In genomic region chr3:128550113-128550440, GRCh38 we compare ENCODE assay signal across 23 cellular contexts. TPM values are rescaled to one million over a fixed set of nuclear protein-coding genes. Genes with fewer than 3 reads are reported as not detected.
DNase-seq lines count a peak whose midpoint lies in the region; ATAC-seq and TF ChIP-seq lines count a peak whose summit lies in the region.
"Had no signal": no experiment of that assay in that cellular context is flagged by ENCODE, and none has a peak within 500 bp of the region (broad histone marks: within the 10 kb centered on the region; RNA-seq: fewer than 3 reads in every experiment).

No MANE protein-coding gene starts in this region.

- H3K9me2 ChIP-seq in GM23338 (ENCODE audit: insufficient read depth): no peaks in the 10 kb centered on the region

- H3K23ac ChIP-seq in IMR-90 (ENCODE audit: low read depth, low read length): no peak overlapping the region

- DNase-seq in GM23338 (ENCODE audit: low spot score) (no peak), IMR-90 (no peak), endothelial cell (ENCODE audit: low spot score) (no peak), osteoblast (ENCODE audit: insufficient read length, low spot score, missing footprints) (no peak), NCI-H1092 (lab: John Stamatoyannopoulos, UW) (no peak), GM19240 (ENCODE audit: insufficient read length, low spot score) (no peak), MV-4-11 (lab: John Stamatoyannopoulos, UW) (no peak)
- DNase-seq: activated CD4-positive, alpha-beta memory T cell treated with anti-CD3 and anti-CD28 coated beads, Interleukin-2, amount 10 ng/mL, durations not matched to agents 7 days and 5 days; activated CD4-positive, alpha-beta T cell treated with anti-CD3 and anti-CD28 coated beads for 1 hour; activated effector memory CD4-positive, alpha-beta T cell treated with Interleukin-2 at 50 U/mL for 16 hours; activated naive CD8-positive, alpha-beta T cell treated with anti-CD3 and anti-CD28 coated beads for 36 hours; Karpas-422; left ventricle myocardium superior; mucosa of descending colon; NCI-H2171; NCI-H526; nephron progenitor cell; sigmoid colon; stimulated activated naive CD4-positive, alpha-beta T cell; T-helper 2 cell had no signal

- no peak overlapping the region for H3K27ac Mint-ChIP-seq in GM23338
- peak overlapping the region; percentile 95 for H3K27ac Mint-ChIP-seq in endothelial cell (ENCODE audit: unreplicated experiment)
- H3K27ac Mint-ChIP-seq: activated CD4-positive, alpha-beta memory T cell treated with anti-CD3 and anti-CD28 coated beads, Interleukin-2, amount 10 ng/mL, durations not matched to agents 7 days and 5 days; activated naive CD8-positive, alpha-beta T cell treated with anti-CD3 and anti-CD28 coated beads for 36 hours; CD14-positive monocyte; nephron progenitor cell had no signal

- H2AK9ac ChIP-seq in IMR-90 (replicated peaks; ENCODE audit: low read depth, low read length, poor library complexity): peak overlapping the region; percentile 3

- H3K36me3 Mint-ChIP-seq in GM23338 (ENCODE audit: low read depth): no peaks in the 10 kb centered on the region; the same call in 2 of the 3 replicates
- H3K36me3 Mint-ChIP-seq in endothelial cell (ENCODE audit: low read depth, unreplicated experiment): peaks cover 7% of the 10 kb centered on the region
- H3K36me3 Mint-ChIP-seq: activated naive CD8-positive, alpha-beta T cell treated with anti-CD3 and anti-CD28 coated beads for 36 hours; CD14-positive monocyte had no signal

- no peak for TF ChIP-seq POLR2A in IMR-90 (IDR thresholded peaks at IDR 0.05; ENCODE audit: low read depth, low read length)

- no peak overlapping the region for H3K4me2 ChIP-seq in GM23338
- no peak overlapping the region for H3K4me2 ChIP-seq in IMR-90 (ENCODE audit: low read depth, low read length)
- H3K4me2 ChIP-seq in parathyroid adenoma (ENCODE audit: low read length): no peak overlapping the region
- no peak overlapping the region for H3K4me2 ChIP-seq in osteoblast (ENCODE audit: insufficient read depth, low read length)

- no peak overlapping the region for H3K9ac ChIP-seq in IMR-90 (ENCODE audit: low read depth, low read length)
- H3K9ac ChIP-seq in parathyroid adenoma: no peak overlapping the region

- H3K27ac ChIP-seq in GM23338 (ENCODE audit: low read depth) (no peak overlapping the region), IMR-90 (ENCODE audit: insufficient read depth, low read length) (peak overlapping the region; percentile 63; the same call in 1 of the 2 replicates), parathyroid adenoma (peak overlapping the region; percentile 34), osteoblast (ENCODE audit: low read depth, low read length) (no peak overlapping the region)

- TF ChIP-seq CTCF in GM23338 (conservative IDR thresholded peaks at IDR 0.05; ENCODE audit: low read depth in 2 of 2) (no peak), IMR-90 (conservative IDR thresholded peaks at IDR 0.05; ENCODE audit: low read depth, low read length) (no peak), endothelial cell (IDR thresholded peaks at IDR 0.05; ENCODE audit: unreplicated experiment) (no peak), parathyroid adenoma (IDR thresholded peaks at IDR 0.05) (no peak), osteoblast (IDR thresholded peaks at IDR 0.05; ENCODE audit: extremely low read depth, low read depth, low read length) (no peak)

- peaks cover 19% of the 10 kb centered on the region for H3K9me1 ChIP-seq in IMR-90 (ENCODE audit: insufficient read depth, low read length)

- in situ Hi-C loops in IMR-90 (cut with MboI; ENCODE audit: low sequenced_read_pairs): no loop called here

- peak overlapping the region; percentile 70 for H2BK20ac ChIP-seq in IMR-90 (ENCODE audit: low read depth, low read length)

- H2BK120ac ChIP-seq in IMR-90 (ENCODE audit: low read depth, low read length): peak overlapping the region; percentile 94

- no peak overlapping the region; the same call in 1 of the 2 replicates for H3K18ac ChIP-seq in IMR-90 (ENCODE audit: low read depth, low read length)

- BruUV-seq in IMR-90 (replicated peaks; lab: Mats Ljungman, UMichigan): no TSS peak

- peak overlapping the region; percentile 89; the same call in 1 of the 3 replicates for H2BK15ac ChIP-seq in IMR-90 (ENCODE audit: low read depth, low read length)

- H3K9me3 ChIP-seq in IMR-90 (ENCODE audit: control insufficient read depth, insufficient read depth, low read length) (no peaks in the 10 kb centered on the region), parathyroid adenoma (ENCODE audit: control insufficient read depth, low read length) (no peaks in the 10 kb centered on the region), osteoblast (ENCODE audit: low read depth, low read length) (no peaks in the 10 kb centered on the region)
- H3K9me3 ChIP-seq: mucosa of descending colon, sigmoid colon, thoracic aorta had no signal

- peak overlapping the region; percentile 70 for H3K4ac ChIP-seq in IMR-90 (ENCODE audit: low read depth, low read length)

- H3K4me3 Mint-ChIP-seq in GM23338 (no peak overlapping the region), endothelial cell (ENCODE audit: unreplicated experiment) (no peak overlapping the region)
- H3K4me3 Mint-ChIP-seq: activated CD4-positive, alpha-beta memory T cell treated with anti-CD3 and anti-CD28 coated beads, Interleukin-2, amount 10 ng/mL, durations not matched to agents 7 days and 5 days; activated naive CD8-positive, alpha-beta T cell treated with anti-CD3 and anti-CD28 coated beads for 36 hours; CD14-positive monocyte; nephron progenitor cell had no signal

- peaks cover 11% of the 10 kb centered on the region for H3K4me1 Mint-ChIP-seq in GM23338
- H3K4me1 Mint-ChIP-seq in endothelial cell (ENCODE audit: unreplicated experiment): peaks cover 58% of the 10 kb centered on the region

- H3K9me3 Mint-ChIP-seq in GM23338: no peaks in the 10 kb centered on the region; the same call in 2 of the 3 replicates
- no peaks in the 10 kb centered on the region for H3K9me3 Mint-ChIP-seq in endothelial cell (ENCODE audit: unreplicated experiment)
- H3K9me3 Mint-ChIP-seq: activated CD4-positive, alpha-beta memory T cell treated with anti-CD3 and anti-CD28 coated beads, Interleukin-2, amount 10 ng/mL, durations not matched to agents 7 days and 5 days; activated naive CD8-positive, alpha-beta T cell treated with anti-CD3 and anti-CD28 coated beads for 36 hours; nephron progenitor cell had no signal

- no peak for TF ChIP-seq RAD21 in IMR-90 (IDR thresholded peaks at IDR 0.05; ENCODE audit: low read length)

- H2AFZ ChIP-seq in GM23338 (peak overlapping the region; percentile 91), IMR-90 (replicated peaks; ENCODE audit: low read length, poor library complexity) (no peak overlapping the region), parathyroid adenoma (no peak overlapping the region), osteoblast (ENCODE audit: low read length) (no peak overlapping the region)

- POLR2A ChIA-PET in IMR-90 (lab: Charles Lee; ENCODE audit: unreplicated experiment): no interaction called here

- H3F3A ChIP-seq in GM23338 (replicated peaks; ENCODE audit: low read depth): no peaks in the 10 kb centered on the region

- dilution Hi-C loops in IMR-90 (cut with HindIII; ENCODE audit: low sequenced_read_pairs, unreplicated experiment): no loop called here

- CTCF ChIA-PET in IMR-90 (lab: Yijun Ruan, JAX): no interaction called here

- H3K36me3 ChIP-seq in GM23338 (ENCODE audit: insufficient read depth) (no peaks in the 10 kb centered on the region), IMR-90 (ENCODE audit: control insufficient read depth, insufficient read depth, low read length) (no peaks in the 10 kb centered on the region), parathyroid adenoma (ENCODE audit: control insufficient read depth, insufficient read depth, low read length) (no peaks in the 10 kb centered on the region), osteoblast (ENCODE audit: insufficient read depth, low read length) (no peaks in the 10 kb centered on the region)
- H3K36me3 ChIP-seq: sigmoid colon, thoracic aorta had no signal

- peak overlapping the region; percentile 68 to 97; a peak in 3 of 4 replicates for H4K8ac ChIP-seq in IMR-90 (ENCODE audit: low read depth in 2 of 2, low read length in 2 of 2)

- peaks cover 23% of the 10 kb centered on the region for H3K27me3 Mint-ChIP-seq in GM23338 (ENCODE audit: insufficient read depth, low read depth, poor library complexity)
- H3K27me3 Mint-ChIP-seq in endothelial cell (ENCODE audit: unreplicated experiment): peaks cover 14% of the 10 kb centered on the region

- 100% methylated on average over 1 of the region's 2 CpGs; no CpG with 5 or more reads in 1 of the 2 experiments for WGBS in IMR-90 (ENCODE audit: extremely low coverage in 2 of 2, insufficient read length in 1 of 2), 2 experiments

- no peaks in the 10 kb centered on the region for H3K79me2 ChIP-seq in GM23338 (replicated peaks; ENCODE audit: insufficient read depth)
- H3K79me2 ChIP-seq in parathyroid adenoma: no peaks in the 10 kb centered on the region
- no peaks in the 10 kb centered on the region for H3K79me2 ChIP-seq in osteoblast (ENCODE audit: insufficient read depth, low read length)

- intact Hi-C loops in IMR-90 (cut with micrococcal nuclease): no loop called here

- no peaks in the 10 kb centered on the region for H3K79me1 ChIP-seq in IMR-90 (ENCODE audit: low read depth in 1 of 2, low read length in 2 of 2)

- H3K56ac ChIP-seq in IMR-90 (ENCODE audit: extremely low read depth, insufficient read depth, low read length): no peak overlapping the region

- H4K20me1 ChIP-seq in GM23338 (replicated peaks; ENCODE audit: insufficient read depth) (no peaks in the 10 kb centered on the region), IMR-90 (ENCODE audit: insufficient read depth, low read length) (no peaks in the 10 kb centered on the region), osteoblast (ENCODE audit: insufficient read depth, low read length) (no peaks in the 10 kb centered on the region)

- H3K14ac ChIP-seq in IMR-90 (replicated peaks; ENCODE audit: low read depth, low read length): 0 out of 2 replicates have a peak overlapping the region, but pooled peaks have one; percentile 24

- H3K4me1 ChIP-seq in GM23338 (ENCODE audit: insufficient read depth) (peaks cover 6% of the 10 kb centered on the region; the same call in 1 of the 2 replicates), IMR-90 (ENCODE audit: control insufficient read depth, insufficient read depth, low read length) (peaks cover 22% of the 10 kb centered on the region), parathyroid adenoma (no peaks in the 10 kb centered on the region), osteoblast (ENCODE audit: insufficient read depth, low read length) (peaks cover 33% of the 10 kb centered on the region)

- no peak overlapping the region for H3K4me3 ChIP-seq in GM23338
- no peak overlapping the region for H3K4me3 ChIP-seq in IMR-90 (ENCODE audit: insufficient read depth, low read depth, low read length)
- no peak overlapping the region for H3K4me3 ChIP-seq in parathyroid adenoma (ENCODE audit: low read depth, low read length)
- H3K4me3 ChIP-seq in osteoblast (ENCODE audit: insufficient read depth, low read length): no peak overlapping the region
- H3K4me3 ChIP-seq: mucosa of descending colon, sigmoid colon had no signal

- H4K5ac ChIP-seq in IMR-90 (ENCODE audit: low read depth, low read length): no peak overlapping the region; the same call in 1 of the 2 replicates

- H2AK5ac ChIP-seq in IMR-90 (ENCODE audit: low read depth, low read length): peak overlapping the region; percentile 61

- peak overlapping the region; percentile 5 for H2BK5ac ChIP-seq in IMR-90 (ENCODE audit: low read depth, low read length, poor library complexity, severe bottlenecking)

- H3K27me3 ChIP-seq in GM23338 (ENCODE audit: insufficient read depth) (peaks cover 16% of the 10 kb centered on the region), IMR-90 (ENCODE audit: control insufficient read depth, insufficient read depth, low read length) (peaks cover 6% of the 10 kb centered on the region; the same call in 1 of the 2 replicates), parathyroid adenoma (ENCODE audit: control insufficient read depth, insufficient read depth, low read length) (no peaks in the 10 kb centered on the region), osteoblast (ENCODE audit: insufficient read depth, low read length) (no peaks in the 10 kb centered on the region)

- peak overlapping the region; percentile 96 for H4K91ac ChIP-seq in IMR-90 (ENCODE audit: insufficient read depth, low read depth, low read length)

- ATAC-seq in GM23338: no peak
- no peak for ATAC-seq in IMR-90 (ENCODE audit: low read depth)
- ATAC-seq: mucosa of descending colon had no signal

RNA-seq across cellular contexts. Expression of gene GATA2, which starts 57.1 kb away (rescaled TPM):
- 0.12 and 0.83 TPM in 2 replicates for total RNA-seq in GM23338 (2014; rRNA removed; shearing (Covaris generic))
- polyA plus RNA-seq in GM23338 (2016; fragmentation: Nextera tagmentation; extraction: Ambion mirVana): 0.37 and 0.52 TPM in 2 replicates
- 2.2 and 2.8 TPM in 2 replicates for total RNA-seq in IMR-90 (2012; rRNA removed)
- polyA plus RNA-seq in IMR-90 (2012; rRNA removed): 13.5 and 15.0 TPM in 2 replicates
- 10.9 and 15.4 TPM in 2 replicates for polyA plus RNA-seq in IMR-90 (2012; cell fraction: cytosol; rRNA removed)
- 12.3 and 24.3 TPM in 2 replicates for polyA plus RNA-seq in IMR-90 (2012; cell fraction: nucleus; rRNA removed; ENCODE audit: low replicate concordance)
- 37.9 TPM for total RNA-seq in endothelial cell (ENCODE audit: unreplicated experiment)
- 0.72 and 0.88 TPM in 2 replicates for total RNA-seq in osteoblast

Comparison
In these comparisons a context has a peak if more than half of its experiments do, and no peak if none do; other contexts are left out.
1. H3K27ac ChIP-seq: peak in IMR-90 (single experiment) and parathyroid adenoma (single experiment); none in GM23338 (single experiment) and osteoblast (single experiment).
2. RNA of gene GATA2, which starts 57.1 kb away (total RNA-seq): 37.9 TPM in endothelial cell (single experiment); 2.2 to 2.8 TPM in IMR-90, 0.12 to 0.83 TPM in GM23338 and 0.72 to 0.88 TPM in osteoblast; every median in the first group is over 10 times any median in the second.